ENCODE assay signal across 8 cellular contexts in genomic region chr14:81519200-81519998, GRCh38. TPM values are rescaled to one million over a fixed set of nuclear protein-coding genes. Genes with fewer than 3 reads are reported as not detected.
DNase-seq lines count a peak whose midpoint lies in the region; ATAC-seq and TF ChIP-seq lines count a peak whose summit lies in the region.

No MANE protein-coding gene starts in this region.

- H4K20me1 ChIP-seq in MM.1S (ENCODE audit: insufficient read depth, low read length) = no peaks in the 10 kb centered on the region

- peak overlapping the region in 5 of 7 donors; percentile 5 to 42 (median 30) for H3K4me3 Mint-ChIP-seq in CD8-positive, alpha-beta memory T cell
- peak overlapping the region; percentile 47 for H3K4me3 Mint-ChIP-seq in neural crest cell

- no peak overlapping the region for H3K4me2 ChIP-seq in MM.1S (ENCODE audit: low read depth, low read length)

- no peak overlapping the region for H3K27ac ChIP-seq in CD8-positive, alpha-beta memory T cell (ENCODE audit: low read depth, low read length)
- peak overlapping the region; percentile 23; the same call in 1 of the 2 replicates for H3K27ac ChIP-seq in MM.1S (ENCODE audit: low read length)
- H3K27ac ChIP-seq in coronary artery = peak overlapping the region; percentile 17 to 71

- POLR2A ChIA-PET in CD8-positive, alpha-beta memory T cell (lab: Charles Lee) = no interaction called here

- no peaks in the 10 kb centered on the region for H3K9me2 ChIP-seq in MM.1S (replicated peaks; ENCODE audit: insufficient read depth, low read length)

- ATAC-seq in GM21526 (IDR thresholded peaks at IDR 0.05; ENCODE audit: low FRiP score, unreplicated experiment) (peak; percentile 73), GM19035 (IDR thresholded peaks at IDR 0.05; ENCODE audit: unreplicated experiment) (no peak)

- H3K9me3 Mint-ChIP-seq in CD8-positive, alpha-beta memory T cell = no peaks in the 10 kb centered on the region
- H3K9me3 Mint-ChIP-seq in neural crest cell = no peaks in the 10 kb centered on the region

- H3K4me1 ChIP-seq in CD8-positive, alpha-beta memory T cell (ENCODE audit: insufficient read depth, low read length) = peaks cover 21% of the 10 kb centered on the region
- H3K4me1 ChIP-seq in MM.1S (ENCODE audit: low read length) = peaks cover 25% of the 10 kb centered on the region; the same call in 1 of the 2 replicates

- no peak for DNase-seq in CD8-positive, alpha-beta memory T cell
- DNase-seq in MM.1S (no peak), coronary artery (ENCODE audit: low spot score) (no peak), neural crest cell (ENCODE audit: low read depth, low spot score) (no peak), middle frontal gyrus (ENCODE audit: extremely low spot score, low spot score) (no peak)
- DNase-seq in stimulated activated CD8-positive, alpha-beta memory T cell treated with anti-CD3 and anti-CD28 coated beads, Interleukin-4, amount 100 ng/mL, for 48 hours = no peak

- H3K27me3 Mint-ChIP-seq in CD8-positive, alpha-beta memory T cell = no peaks in the 10 kb centered on the region
- no peaks in the 10 kb centered on the region for H3K27me3 Mint-ChIP-seq in neural crest cell (ENCODE audit: low read depth)

- H2AFZ ChIP-seq in MM.1S (ENCODE audit: low read length) = no peak overlapping the region

- no peaks in the 10 kb centered on the region for H3K9me3 ChIP-seq in CD8-positive, alpha-beta memory T cell (ENCODE audit: low read length)
- no peaks in the 10 kb centered on the region for H3K9me3 ChIP-seq in MM.1S (replicated peaks; ENCODE audit: insufficient read depth, low read length)

- H3K4me1 Mint-ChIP-seq in CD8-positive, alpha-beta memory T cell = peaks cover 42 to 60% (median 56%) of the 10 kb centered on the region in 3 donors
- peaks cover 20% of the 10 kb centered on the region for H3K4me1 Mint-ChIP-seq in neural crest cell

- H3K9ac ChIP-seq in MM.1S (ENCODE audit: low read length) = no peak overlapping the region

- TF ChIP-seq CTCF in MM.1S (IDR thresholded peaks at IDR 0.05; ENCODE audit: low read length) (no peak), coronary artery (IDR thresholded peaks at IDR 0.05) (no peak), neural crest cell (conservative IDR thresholded peaks at IDR 0.05) (no peak)

- H3K36me3 ChIP-seq in CD8-positive, alpha-beta memory T cell (ENCODE audit: insufficient read depth, low read length) = peaks cover 24% of the 10 kb centered on the region
- peaks cover 4% of the 10 kb centered on the region; the same call in 1 of the 2 replicates for H3K36me3 ChIP-seq in MM.1S (replicated peaks; ENCODE audit: insufficient read depth, low read length)

- H3K4me3 ChIP-seq in CD8-positive, alpha-beta memory T cell (ENCODE audit: low read length) = no peak overlapping the region
- no peak overlapping the region for H3K4me3 ChIP-seq in MM.1S (ENCODE audit: low read length)
- no peak overlapping the region for H3K4me3 ChIP-seq in coronary artery

- H3K36me3 Mint-ChIP-seq in CD8-positive, alpha-beta memory T cell = peaks cover 0 to 84% (median 16%) of the 10 kb centered on the region in 3 donors
- H3K36me3 Mint-ChIP-seq in neural crest cell (ENCODE audit: low read depth) = peaks cover 12% of the 10 kb centered on the region

- H3K27me3 ChIP-seq in CD8-positive, alpha-beta memory T cell (ENCODE audit: insufficient read depth, low read length, poor library complexity, severe bottlenecking) = no peaks in the 10 kb centered on the region
- H3K27me3 ChIP-seq in MM.1S (replicated peaks; ENCODE audit: insufficient read depth, low read length) = no peaks in the 10 kb centered on the region

- H3K79me2 ChIP-seq in MM.1S (ENCODE audit: low read length) = peaks cover 83% of the 10 kb centered on the region

- H3F3A ChIP-seq in MM.1S (ENCODE audit: insufficient read depth, low read length) = no peaks in the 10 kb centered on the region; the same call in 1 of the 2 replicates

- peak overlapping the region; percentile 50 to 92 (median 75) for H3K27ac Mint-ChIP-seq in CD8-positive, alpha-beta memory T cell
- peak overlapping the region; percentile 92 for H3K27ac Mint-ChIP-seq in neural crest cell (ENCODE audit: unreplicated experiment)

- CTCF ChIA-PET in CD8-positive, alpha-beta memory T cell (lab: Charles Lee) = no interaction called here

RNA-seq across cellular contexts. Expression of gene SEL1L, which starts 14.3 kb away (rescaled TPM):
- total RNA-seq in CD8-positive, alpha-beta memory T cell = 10 to 100 TPM; 61.4 to 64.8 TPM
- 21.7 TPM for polyA plus RNA-seq in CD8-positive, alpha-beta memory T cell
- total RNA-seq in neural crest cell = 47.0 and 49.4 TPM in 2 replicates
